Comparison of ENCODE assay signal across 1 cellular context in the genomic region with DNA sequence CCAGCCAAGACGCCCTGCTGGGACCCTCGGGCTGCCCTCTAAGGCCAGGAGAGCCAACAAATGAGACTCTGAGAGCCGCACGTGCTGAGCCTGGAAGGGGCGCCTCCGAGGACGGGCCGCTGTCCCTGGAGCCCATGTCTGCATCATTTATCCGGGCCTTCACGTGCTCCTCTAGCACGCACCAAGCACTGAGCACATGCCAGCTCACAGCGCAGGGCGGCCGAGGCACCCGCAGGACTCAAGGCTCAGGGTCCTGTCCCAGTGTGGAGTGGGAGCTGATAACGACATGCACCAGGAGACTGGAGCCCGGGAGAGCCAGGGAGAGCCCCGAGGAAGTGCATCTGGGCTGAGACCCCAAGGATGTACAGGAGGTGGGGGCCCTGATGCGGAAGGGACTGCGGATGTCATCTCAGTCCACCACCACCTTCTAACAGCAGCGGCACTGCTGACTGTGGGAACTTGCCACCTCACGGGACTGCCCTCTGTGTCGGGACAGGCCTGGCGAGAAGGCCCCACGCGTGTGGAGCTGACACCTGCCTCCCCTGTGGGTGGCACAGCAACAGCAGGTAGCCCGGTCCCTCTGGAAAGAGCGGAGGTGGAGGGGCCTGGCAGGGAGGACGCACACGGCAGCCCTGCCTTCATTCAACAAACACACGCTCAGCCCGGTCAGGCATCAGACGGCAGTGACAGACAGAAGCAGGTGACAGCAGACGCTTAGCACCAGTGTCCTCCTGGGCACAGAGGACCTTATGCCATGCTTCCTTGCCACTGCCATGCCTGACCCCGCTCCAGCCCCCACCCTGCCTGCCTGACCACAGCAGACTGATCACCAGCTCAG.
TF ChIP-seq lines count a peak whose summit lies in the region.

No MANE protein-coding gene starts in this region.

TF ChIP-seq in GM23338, 12 proteins besides CTCF, POLR2A, EP300 and RAD21 (continued from another document):
- TF ChIP-seq, protein P1, sequence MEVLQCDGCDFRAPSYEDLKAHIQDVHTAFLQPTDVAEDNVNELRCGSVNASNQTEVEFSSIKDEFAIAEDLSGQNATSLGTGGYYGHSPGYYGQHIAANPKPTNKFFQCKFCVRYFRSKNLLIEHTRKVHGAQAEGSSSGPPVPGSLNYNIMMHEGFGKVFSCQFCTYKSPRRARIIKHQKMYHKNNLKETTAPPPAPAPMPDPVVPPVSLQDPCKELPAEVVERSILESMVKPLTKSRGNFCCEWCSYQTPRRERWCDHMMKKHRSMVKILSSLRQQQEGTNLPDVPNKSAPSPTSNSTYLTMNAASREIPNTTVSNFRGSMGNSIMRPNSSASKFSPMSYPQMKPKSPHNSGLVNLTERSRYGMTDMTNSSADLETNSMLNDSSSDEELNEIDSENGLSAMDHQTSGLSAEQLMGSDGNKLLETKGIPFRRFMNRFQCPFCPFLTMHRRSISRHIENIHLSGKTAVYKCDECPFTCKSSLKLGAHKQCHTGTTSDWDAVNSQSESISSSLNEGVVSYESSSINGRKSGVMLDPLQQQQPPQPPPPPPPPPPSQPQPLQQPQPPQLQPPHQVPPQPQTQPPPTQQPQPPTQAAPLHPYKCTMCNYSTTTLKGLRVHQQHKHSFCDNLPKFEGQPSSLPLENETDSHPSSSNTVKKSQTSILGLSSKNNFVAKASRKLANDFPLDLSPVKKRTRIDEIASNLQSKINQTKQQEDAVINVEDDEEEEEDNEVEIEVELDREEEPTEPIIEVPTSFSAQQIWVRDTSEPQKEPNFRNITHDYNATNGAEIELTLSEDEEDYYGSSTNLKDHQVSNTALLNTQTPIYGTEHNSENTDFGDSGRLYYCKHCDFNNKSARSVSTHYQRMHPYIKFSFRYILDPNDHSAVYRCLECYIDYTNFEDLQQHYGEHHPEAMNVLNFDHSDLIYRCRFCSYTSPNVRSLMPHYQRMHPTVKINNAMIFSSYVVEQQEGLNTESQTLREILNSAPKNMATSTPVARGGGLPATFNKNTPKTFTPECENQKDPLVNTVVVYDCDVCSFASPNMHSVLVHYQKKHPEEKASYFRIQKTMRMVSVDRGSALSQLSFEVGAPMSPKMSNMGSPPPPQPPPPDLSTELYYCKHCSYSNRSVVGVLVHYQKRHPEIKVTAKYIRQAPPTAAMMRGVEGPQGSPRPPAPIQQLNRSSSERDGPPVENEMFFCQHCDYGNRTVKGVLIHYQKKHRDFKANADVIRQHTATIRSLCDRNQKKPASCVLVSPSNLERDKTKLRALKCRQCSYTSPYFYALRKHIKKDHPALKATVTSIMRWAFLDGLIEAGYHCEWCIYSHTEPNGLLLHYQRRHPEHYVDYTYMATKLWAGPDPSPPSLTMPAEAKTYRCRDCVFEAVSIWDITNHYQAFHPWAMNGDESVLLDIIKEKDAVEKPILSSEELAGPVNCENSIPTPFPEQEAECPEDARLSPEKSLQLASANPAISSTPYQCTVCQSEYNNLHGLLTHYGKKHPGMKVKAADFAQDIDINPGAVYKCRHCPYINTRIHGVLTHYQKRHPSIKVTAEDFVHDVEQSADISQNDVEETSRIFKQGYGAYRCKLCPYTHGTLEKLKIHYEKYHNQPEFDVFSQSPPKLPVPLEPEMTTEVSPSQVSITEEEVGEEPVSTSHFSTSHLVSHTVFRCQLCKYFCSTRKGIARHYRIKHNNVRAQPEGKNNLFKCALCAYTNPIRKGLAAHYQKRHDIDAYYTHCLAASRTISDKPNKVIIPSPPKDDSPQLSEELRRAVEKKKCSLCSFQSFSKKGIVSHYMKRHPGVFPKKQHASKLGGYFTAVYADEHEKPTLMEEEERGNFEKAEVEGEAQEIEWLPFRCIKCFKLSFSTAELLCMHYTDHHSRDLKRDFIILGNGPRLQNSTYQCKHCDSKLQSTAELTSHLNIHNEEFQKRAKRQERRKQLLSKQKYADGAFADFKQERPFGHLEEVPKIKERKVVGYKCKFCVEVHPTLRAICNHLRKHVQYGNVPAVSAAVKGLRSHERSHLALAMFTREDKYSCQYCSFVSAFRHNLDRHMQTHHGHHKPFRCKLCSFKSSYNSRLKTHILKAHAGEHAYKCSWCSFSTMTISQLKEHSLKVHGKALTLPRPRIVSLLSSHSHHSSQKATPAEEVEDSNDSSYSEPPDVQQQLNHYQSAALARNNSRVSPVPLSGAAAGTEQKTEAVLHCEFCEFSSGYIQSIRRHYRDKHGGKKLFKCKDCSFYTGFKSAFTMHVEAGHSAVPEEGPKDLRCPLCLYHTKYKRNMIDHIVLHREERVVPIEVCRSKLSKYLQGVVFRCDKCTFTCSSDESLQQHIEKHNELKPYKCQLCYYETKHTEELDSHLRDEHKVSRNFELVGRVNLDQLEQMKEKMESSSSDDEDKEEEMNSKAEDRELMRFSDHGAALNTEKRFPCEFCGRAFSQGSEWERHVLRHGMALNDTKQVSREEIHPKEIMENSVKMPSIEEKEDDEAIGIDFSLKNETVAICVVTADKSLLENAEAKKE (CRISPR knock-in tag; IDR thresholded peaks at IDR 0.05) = no peak
- TF ChIP-seq, protein P2, sequence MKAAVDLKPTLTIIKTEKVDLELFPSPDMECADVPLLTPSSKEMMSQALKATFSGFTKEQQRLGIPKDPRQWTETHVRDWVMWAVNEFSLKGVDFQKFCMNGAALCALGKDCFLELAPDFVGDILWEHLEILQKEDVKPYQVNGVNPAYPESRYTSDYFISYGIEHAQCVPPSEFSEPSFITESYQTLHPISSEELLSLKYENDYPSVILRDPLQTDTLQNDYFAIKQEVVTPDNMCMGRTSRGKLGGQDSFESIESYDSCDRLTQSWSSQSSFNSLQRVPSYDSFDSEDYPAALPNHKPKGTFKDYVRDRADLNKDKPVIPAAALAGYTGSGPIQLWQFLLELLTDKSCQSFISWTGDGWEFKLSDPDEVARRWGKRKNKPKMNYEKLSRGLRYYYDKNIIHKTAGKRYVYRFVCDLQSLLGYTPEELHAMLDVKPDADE (IDR thresholded peaks at IDR 0.05) = no peak
TF ChIP-seq in GM23338: peak in this region for 0.
